In the genomic region with DNA sequence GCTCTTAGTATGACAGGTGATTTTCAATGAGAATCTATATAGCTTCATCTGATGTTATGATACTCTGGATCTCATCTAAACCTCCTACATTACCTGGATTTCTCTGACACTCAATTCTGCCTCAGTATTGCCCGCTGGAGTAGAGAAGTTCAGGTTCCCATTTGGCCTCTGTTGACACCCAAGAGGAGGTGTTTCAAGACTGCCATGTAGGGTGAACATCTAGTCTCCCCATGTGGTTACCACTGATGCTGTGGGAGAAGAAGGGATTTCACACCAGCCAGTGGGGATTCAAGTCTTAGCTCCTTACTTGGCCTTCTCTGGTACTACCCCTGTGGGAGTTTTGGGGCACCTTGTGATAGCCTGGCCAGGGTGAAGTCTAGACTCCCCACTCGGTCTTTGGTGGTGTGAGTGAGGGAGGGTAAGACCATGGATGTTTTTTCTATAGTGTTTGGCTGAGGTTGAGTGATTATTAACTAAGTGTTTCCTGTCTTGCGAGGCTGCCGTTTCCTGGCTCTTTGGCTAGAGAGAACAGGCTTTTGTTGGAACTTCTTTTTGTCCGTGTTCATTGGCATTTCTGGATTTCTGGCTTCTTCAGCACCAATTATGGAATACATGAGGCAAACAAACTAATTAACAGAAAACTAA, we compare ENCODE assay signal across 1 cellular context.
TF ChIP-seq lines count a peak whose summit lies in the region.

No MANE protein-coding gene starts in this region.

TF ChIP-seq in HepG2, 621 proteins besides CTCF, POLR2A, EP300 and RAD21 (continued from another document and continues in another):
- TF ChIP-seq, protein P1, sequence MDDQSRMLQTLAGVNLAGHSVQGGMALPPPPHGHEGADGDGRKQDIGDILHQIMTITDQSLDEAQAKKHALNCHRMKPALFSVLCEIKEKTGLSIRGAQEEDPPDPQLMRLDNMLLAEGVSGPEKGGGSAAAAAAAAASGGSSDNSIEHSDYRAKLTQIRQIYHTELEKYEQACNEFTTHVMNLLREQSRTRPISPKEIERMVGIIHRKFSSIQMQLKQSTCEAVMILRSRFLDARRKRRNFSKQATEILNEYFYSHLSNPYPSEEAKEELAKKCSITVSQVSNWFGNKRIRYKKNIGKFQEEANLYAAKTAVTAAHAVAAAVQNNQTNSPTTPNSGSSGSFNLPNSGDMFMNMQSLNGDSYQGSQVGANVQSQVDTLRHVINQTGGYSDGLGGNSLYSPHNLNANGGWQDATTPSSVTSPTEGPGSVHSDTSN (CRISPR knock-in tag; IDR thresholded peaks at IDR 0.05; ENCODE audit: borderline replicate concordance) = no peak
- TF ChIP-seq ZNF350 (CRISPR knock-in tag; IDR thresholded peaks at IDR 0.05; ENCODE audit: borderline replicate concordance, low read depth) (no peak), MED13 (CRISPR knock-in tag; IDR thresholded peaks at IDR 0.05) (no peak), TEAD2 (CRISPR knock-in tag; IDR thresholded peaks at IDR 0.05) (no peak), RAD51 (IDR thresholded peaks at IDR 0.05; ENCODE audit: borderline replicate concordance) (no peak), REPIN1 (CRISPR knock-in tag; IDR thresholded peaks at IDR 0.05; ENCODE audit: borderline replicate concordance, low read depth) (0 out of 2 replicates have a peak, but pooled peaks have one; percentile 52), ZNF292 (CRISPR knock-in tag; IDR thresholded peaks at IDR 0.05; ENCODE audit: borderline replicate concordance, low read depth) (peak; percentile 72), JDP2 (CRISPR knock-in tag; IDR thresholded peaks at IDR 0.05; ENCODE audit: borderline replicate concordance) (no peak), U2AF1 (optimal IDR thresholded peaks at IDR 0.05; ENCODE audit: low read depth, low read length) (no peak), ZNF235 (CRISPR knock-in tag; IDR thresholded peaks at IDR 0.05; ENCODE audit: borderline replicate concordance) (no peak), REL (CRISPR knock-in tag; conservative IDR thresholded peaks at IDR 0.05) (no peak), TBP (CRISPR knock-in tag; IDR thresholded peaks at IDR 0.05) (no peak), ZNF30 (CRISPR knock-in tag; IDR thresholded peaks at IDR 0.05) (no peak), ARNTL (CRISPR knock-in tag; IDR thresholded peaks at IDR 0.05) (no peak), NAIF1 (CRISPR knock-in tag; IDR thresholded peaks at IDR 0.05; ENCODE audit: borderline replicate concordance) (no peak), ZNF382 (CRISPR knock-in tag; IDR thresholded peaks at IDR 0.05; ENCODE audit: borderline replicate concordance) (no peak), NFATC3 (CRISPR knock-in tag; IDR thresholded peaks at IDR 0.05) (no peak), ZFP36 (IDR thresholded peaks at IDR 0.05; ENCODE audit: borderline replicate concordance, low read depth, low read length, partially characterized antibody) (no peak), ZNF510 (CRISPR knock-in tag; IDR thresholded peaks at IDR 0.05; ENCODE audit: low read depth) (no peak), ZNF260 (CRISPR knock-in tag; IDR thresholded peaks at IDR 0.05; ENCODE audit: borderline replicate concordance, low read depth) (no peak), POLR2AphosphoS5 (IDR thresholded peaks at IDR 0.05; ENCODE audit: low read depth, low read length) (0 out of 2 replicates have a peak, but pooled peaks have one; percentile 24), GLI4 (CRISPR knock-in tag; IDR thresholded peaks at IDR 0.05; ENCODE audit: borderline replicate concordance) (no peak), ZBTB21 (CRISPR knock-in tag; IDR thresholded peaks at IDR 0.05) (no peak), RXRB (CRISPR knock-in tag; IDR thresholded peaks at IDR 0.05; ENCODE audit: borderline replicate concordance) (peak; percentile 22; the same call in 1 of the 2 replicates), ZNF12 (CRISPR knock-in tag; IDR thresholded peaks at IDR 0.05) (no peak), HOXA7 (CRISPR knock-in tag; IDR thresholded peaks at IDR 0.05) (no peak), ATF6 (CRISPR knock-in tag; conservative IDR thresholded peaks at IDR 0.05) (no peak), SP2 (CRISPR knock-in tag; IDR thresholded peaks at IDR 0.05) (no peak), GABPB1 (CRISPR knock-in tag; IDR thresholded peaks at IDR 0.05) (no peak), DPF2 (CRISPR knock-in tag; IDR thresholded peaks at IDR 0.05; ENCODE audit: borderline replicate concordance, low read depth) (no peak), HES4 (CRISPR knock-in tag; IDR thresholded peaks at IDR 0.05; ENCODE audit: borderline replicate concordance) (no peak), ZNF776 (CRISPR knock-in tag; IDR thresholded peaks at IDR 0.05) (no peak), ZNF720 (CRISPR knock-in tag; IDR thresholded peaks at IDR 0.05) (no peak), MATR3 (CRISPR knock-in tag; IDR thresholded peaks at IDR 0.05) (no peak), PRMT3 (CRISPR knock-in tag; IDR thresholded peaks at IDR 0.05; ENCODE audit: borderline replicate concordance, low read depth) (no peak), ELK4 (CRISPR knock-in tag; IDR thresholded peaks at IDR 0.05; ENCODE audit: borderline replicate concordance) (no peak)
- TF ChIP-seq, protein P2, sequence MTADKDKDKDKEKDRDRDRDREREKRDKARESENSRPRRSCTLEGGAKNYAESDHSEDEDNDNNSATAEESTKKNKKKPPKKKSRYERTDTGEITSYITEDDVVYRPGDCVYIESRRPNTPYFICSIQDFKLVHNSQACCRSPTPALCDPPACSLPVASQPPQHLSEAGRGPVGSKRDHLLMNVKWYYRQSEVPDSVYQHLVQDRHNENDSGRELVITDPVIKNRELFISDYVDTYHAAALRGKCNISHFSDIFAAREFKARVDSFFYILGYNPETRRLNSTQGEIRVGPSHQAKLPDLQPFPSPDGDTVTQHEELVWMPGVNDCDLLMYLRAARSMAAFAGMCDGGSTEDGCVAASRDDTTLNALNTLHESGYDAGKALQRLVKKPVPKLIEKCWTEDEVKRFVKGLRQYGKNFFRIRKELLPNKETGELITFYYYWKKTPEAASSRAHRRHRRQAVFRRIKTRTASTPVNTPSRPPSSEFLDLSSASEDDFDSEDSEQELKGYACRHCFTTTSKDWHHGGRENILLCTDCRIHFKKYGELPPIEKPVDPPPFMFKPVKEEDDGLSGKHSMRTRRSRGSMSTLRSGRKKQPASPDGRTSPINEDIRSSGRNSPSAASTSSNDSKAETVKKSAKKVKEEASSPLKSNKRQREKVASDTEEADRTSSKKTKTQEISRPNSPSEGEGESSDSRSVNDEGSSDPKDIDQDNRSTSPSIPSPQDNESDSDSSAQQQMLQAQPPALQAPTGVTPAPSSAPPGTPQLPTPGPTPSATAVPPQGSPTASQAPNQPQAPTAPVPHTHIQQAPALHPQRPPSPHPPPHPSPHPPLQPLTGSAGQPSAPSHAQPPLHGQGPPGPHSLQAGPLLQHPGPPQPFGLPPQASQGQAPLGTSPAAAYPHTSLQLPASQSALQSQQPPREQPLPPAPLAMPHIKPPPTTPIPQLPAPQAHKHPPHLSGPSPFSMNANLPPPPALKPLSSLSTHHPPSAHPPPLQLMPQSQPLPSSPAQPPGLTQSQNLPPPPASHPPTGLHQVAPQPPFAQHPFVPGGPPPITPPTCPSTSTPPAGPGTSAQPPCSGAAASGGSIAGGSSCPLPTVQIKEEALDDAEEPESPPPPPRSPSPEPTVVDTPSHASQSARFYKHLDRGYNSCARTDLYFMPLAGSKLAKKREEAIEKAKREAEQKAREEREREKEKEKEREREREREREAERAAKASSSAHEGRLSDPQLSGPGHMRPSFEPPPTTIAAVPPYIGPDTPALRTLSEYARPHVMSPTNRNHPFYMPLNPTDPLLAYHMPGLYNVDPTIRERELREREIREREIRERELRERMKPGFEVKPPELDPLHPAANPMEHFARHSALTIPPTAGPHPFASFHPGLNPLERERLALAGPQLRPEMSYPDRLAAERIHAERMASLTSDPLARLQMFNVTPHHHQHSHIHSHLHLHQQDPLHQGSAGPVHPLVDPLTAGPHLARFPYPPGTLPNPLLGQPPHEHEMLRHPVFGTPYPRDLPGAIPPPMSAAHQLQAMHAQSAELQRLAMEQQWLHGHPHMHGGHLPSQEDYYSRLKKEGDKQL (CRISPR knock-in tag; IDR thresholded peaks at IDR 0.05; ENCODE audit: low read depth) = no peak
- TF ChIP-seq, protein P3, sequence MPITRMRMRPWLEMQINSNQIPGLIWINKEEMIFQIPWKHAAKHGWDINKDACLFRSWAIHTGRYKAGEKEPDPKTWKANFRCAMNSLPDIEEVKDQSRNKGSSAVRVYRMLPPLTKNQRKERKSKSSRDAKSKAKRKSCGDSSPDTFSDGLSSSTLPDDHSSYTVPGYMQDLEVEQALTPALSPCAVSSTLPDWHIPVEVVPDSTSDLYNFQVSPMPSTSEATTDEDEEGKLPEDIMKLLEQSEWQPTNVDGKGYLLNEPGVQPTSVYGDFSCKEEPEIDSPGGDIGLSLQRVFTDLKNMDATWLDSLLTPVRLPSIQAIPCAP (CRISPR knock-in tag; IDR thresholded peaks at IDR 0.05; ENCODE audit: low read depth) = no peak
- TF ChIP-seq, protein P4, sequence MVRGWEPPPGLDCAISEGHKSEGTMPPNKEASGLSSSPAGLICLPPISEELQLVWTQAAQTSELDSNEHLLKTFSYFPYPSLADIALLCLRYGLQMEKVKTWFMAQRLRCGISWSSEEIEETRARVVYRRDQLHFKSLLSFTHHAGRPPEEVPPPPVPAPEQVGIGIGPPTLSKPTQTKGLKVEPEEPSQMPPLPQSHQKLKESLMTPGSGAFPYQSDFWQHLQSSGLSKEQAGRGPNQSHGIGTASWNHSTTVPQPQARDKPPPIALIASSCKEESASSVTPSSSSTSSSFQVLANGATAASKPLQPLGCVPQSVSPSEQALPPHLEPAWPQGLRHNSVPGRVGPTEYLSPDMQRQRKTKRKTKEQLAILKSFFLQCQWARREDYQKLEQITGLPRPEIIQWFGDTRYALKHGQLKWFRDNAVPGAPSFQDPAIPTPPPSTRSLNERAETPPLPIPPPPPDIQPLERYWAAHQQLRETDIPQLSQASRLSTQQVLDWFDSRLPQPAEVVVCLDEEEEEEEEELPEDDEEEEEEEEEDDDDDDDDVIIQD (CRISPR knock-in tag; IDR thresholded peaks at IDR 0.05; ENCODE audit: low read depth) = peak; percentile 85
- TF ChIP-seq, protein P5, sequence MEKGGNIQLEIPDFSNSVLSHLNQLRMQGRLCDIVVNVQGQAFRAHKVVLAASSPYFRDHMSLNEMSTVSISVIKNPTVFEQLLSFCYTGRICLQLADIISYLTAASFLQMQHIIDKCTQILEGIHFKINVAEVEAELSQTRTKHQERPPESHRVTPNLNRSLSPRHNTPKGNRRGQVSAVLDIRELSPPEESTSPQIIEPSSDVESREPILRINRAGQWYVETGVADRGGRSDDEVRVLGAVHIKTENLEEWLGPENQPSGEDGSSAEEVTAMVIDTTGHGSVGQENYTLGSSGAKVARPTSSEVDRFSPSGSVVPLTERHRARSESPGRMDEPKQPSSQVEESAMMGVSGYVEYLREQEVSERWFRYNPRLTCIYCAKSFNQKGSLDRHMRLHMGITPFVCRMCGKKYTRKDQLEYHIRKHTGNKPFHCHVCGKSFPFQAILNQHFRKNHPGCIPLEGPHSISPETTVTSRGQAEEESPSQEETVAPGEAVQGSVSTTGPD (CRISPR knock-in tag; IDR thresholded peaks at IDR 0.05) = peak; percentile 66; the same call in 1 of the 2 replicates
- TF ChIP-seq, protein P6, sequence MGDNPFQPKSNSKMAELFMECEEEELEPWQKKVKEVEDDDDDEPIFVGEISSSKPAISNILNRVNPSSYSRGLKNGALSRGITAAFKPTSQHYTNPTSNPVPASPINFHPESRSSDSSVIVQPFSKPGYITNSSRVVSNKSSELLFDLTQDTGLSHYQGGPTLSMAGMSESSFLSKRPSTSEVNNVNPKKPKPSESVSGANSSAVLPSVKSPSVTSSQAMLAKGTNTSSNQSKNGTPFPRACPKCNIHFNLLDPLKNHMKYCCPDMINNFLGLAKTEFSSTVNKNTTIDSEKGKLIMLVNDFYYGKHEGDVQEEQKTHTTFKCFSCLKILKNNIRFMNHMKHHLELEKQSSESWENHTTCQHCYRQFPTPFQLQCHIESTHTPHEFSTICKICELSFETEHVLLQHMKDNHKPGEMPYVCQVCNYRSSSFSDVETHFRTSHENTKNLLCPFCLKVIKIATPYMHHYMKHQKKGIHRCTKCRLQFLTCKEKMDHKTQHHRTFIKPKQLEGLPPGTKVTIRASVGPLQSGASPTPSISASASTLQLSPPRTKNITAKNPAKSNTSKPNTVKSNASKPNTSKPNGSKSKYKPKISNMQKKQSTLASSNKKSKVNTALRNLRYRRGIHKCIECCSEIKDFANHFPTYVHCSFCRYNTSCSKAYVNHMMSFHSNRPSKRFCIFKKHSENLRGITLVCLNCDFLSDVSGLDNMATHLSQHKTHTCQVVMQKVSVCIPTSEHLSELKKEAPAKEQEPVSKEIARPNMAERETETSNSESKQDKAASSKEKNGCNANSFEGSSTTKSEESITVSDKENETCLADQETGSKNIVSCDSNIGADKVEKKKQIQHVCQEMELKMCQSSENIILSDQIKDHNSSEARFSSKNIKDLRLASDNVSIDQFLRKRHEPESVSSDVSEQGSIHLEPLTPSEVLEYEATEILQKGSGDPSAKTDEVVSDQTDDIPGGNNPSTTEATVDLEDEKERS (CRISPR knock-in tag; IDR thresholded peaks at IDR 0.05) = no peak
